In genomic region chr9:129080608-129081387, GRCh38 we compare ENCODE assay signal across 8 cellular contexts. TPM values are rescaled to one million over a fixed set of nuclear protein-coding genes. Genes with fewer than 3 reads are reported as not detected.
A peak's percentile ranks its signal among the peaks of the same experiment; 100 is the strongest.
DNase-seq lines count a peak whose midpoint lies in the region; ATAC-seq and TF ChIP-seq lines count a peak whose summit lies in the region.

TSS of gene DOLPP1 (plus strand) at chr9:129081111. CDS start at chr9:129081132, 21 bp downstream.

- 0 out of 2 replicates have a peak, but pooled peaks cover 9% of the 10 kb centered on the region for H4K20me1 ChIP-seq in Karpas-422 (ENCODE audit: insufficient read depth, low read depth, low read length)

- H3K4me1 ChIP-seq in Karpas-422 (ENCODE audit: low read length) (peaks cover 21% of the 10 kb centered on the region), esophagus squamous epithelium (peaks cover 13 to 49% (median 15%) of the 10 kb centered on the region in 3 donors)

- intact Hi-C loops in esophagus squamous epithelium (cut with DNase I), result no loop called here

- H3K9ac ChIP-seq in Karpas-422 (ENCODE audit: low read length), result peak within 1 kb of the TSS; percentile 84

- TF ChIP-seq CTCF in esophagus squamous epithelium (IDR thresholded peaks at IDR 0.05), result peak in 3 of 6 experiments; percentile 8 to 10 (median 9)

- peak within 1 kb of the TSS; percentile 91 for H3K4me3 ChIP-seq in Karpas-422 (ENCODE audit: low read length)
- H3K4me3 ChIP-seq in esophagus squamous epithelium, result peak within 1 kb of the TSS; percentile 68 to 98 (median 76)

- 0% methylated on average over 5 to 10 of the region's 70 CpGs for WGBS in esophagus squamous epithelium, 2 donors

- TF ChIP-seq POLR2A in esophagus squamous epithelium (IDR thresholded peaks at IDR 0.05), result peak in 3 of 4 donors; percentile 51 to 77 (median 61)

- no peaks in the 10 kb centered on the region for H3K9me2 ChIP-seq in Karpas-422 (replicated peaks; ENCODE audit: insufficient read depth, low read length)

- DNase-seq in DMS79 treated with DMSO at 0.1 percent for 48 hours (lab: John Stamatoyannopoulos, UW) (peak; percentile 98), Karpas-422 (peak; percentile 100), RKO (ENCODE audit: low spot score) (peak; percentile 99), activated T-helper 1 cell treated with Interleukin-2 at 50 U/mL for 16 hours (ENCODE audit: low read depth) (peak; percentile 99), esophagus squamous epithelium (lab: John Stamatoyannopoulos, UW) (peak; percentile 98), myocyte (ENCODE audit: low read depth) (peak; percentile 100)
- DNase-seq in stimulated activated CD8-positive, alpha-beta memory T cell treated with anti-CD3 and anti-CD28 coated beads, Interleukin-7, amount 100 ng/mL, for 48 hours (ENCODE audit: extremely low read depth in 1 of 2, low read depth in 1 of 2), result peak; percentile 98

- peak; percentile 87 for ATAC-seq in GM21825 (IDR thresholded peaks at IDR 0.05; ENCODE audit: unreplicated experiment)

- no peaks in the 10 kb centered on the region for H3K36me3 ChIP-seq in Karpas-422 (ENCODE audit: insufficient read depth, low read length)
- peaks cover 6 to 20% (median 9%) of the 10 kb centered on the region in 3 donors for H3K36me3 ChIP-seq in esophagus squamous epithelium

- H3K9me3 ChIP-seq in Karpas-422 (ENCODE audit: low read length) (no peaks in the 10 kb centered on the region), esophagus squamous epithelium (no peaks in the 10 kb centered on the region)

- H3K4me2 ChIP-seq in Karpas-422 (ENCODE audit: low read depth, low read length, poor library complexity, severe bottlenecking), result peak within 1 kb of the TSS; percentile 97

- peak within 1 kb of the TSS; percentile 90 for H2AFZ ChIP-seq in Karpas-422 (ENCODE audit: low read length)

- H3K27ac ChIP-seq in Karpas-422 (ENCODE audit: low read length) (peak within 1 kb of the TSS; percentile 35; the same call in 1 of the 2 replicates), esophagus squamous epithelium (peak within 1 kb of the TSS; percentile 87 to 93 (median 89))

- H3K79me2 ChIP-seq in Karpas-422 (ENCODE audit: low read length), result peaks cover 31% of the 10 kb centered on the region

- no peaks in the 10 kb centered on the region for H3K27me3 ChIP-seq in Karpas-422 (ENCODE audit: low read length)
- H3K27me3 ChIP-seq in esophagus squamous epithelium, result no peaks in the 10 kb centered on the region

RNA-seq across cellular contexts. Expression of gene DOLPP1, which starts in this region (rescaled TPM):
- 6.7 and 9.1 TPM in 2 replicates for total RNA-seq in Karpas-422 (2014; rRNA removed; shearing (Covaris generic); ENCODE audit: low replicate concordance)
- total RNA-seq in esophagus squamous epithelium (10 to 100 TPM in 3 of 4 donors, 1 to 10 TPM in 1; 9.7 to 23.0 (median 19.3) TPM), myocyte (11.2 and 11.6 TPM in 2 replicates)
- 12.3 TPM for polyA plus RNA-seq in myocyte (2012)

Comparison
In these comparisons a context has a peak if more than half of its experiments do, and no peak if none do; other contexts are left out.
1. Peak in every context shown above with its lines: DNase-seq, ATAC-seq, H3K4me3 ChIP-seq and H3K27ac ChIP-seq.